ENCODE assay signal across 8 cellular contexts in genomic region chr5:151773979-151774378, GRCh38. TPM values are rescaled to one million over a fixed set of nuclear protein-coding genes. Genes with fewer than 3 reads are reported as not detected.
DNase-seq lines count a peak whose midpoint lies in the region; ATAC-seq and TF ChIP-seq lines count a peak whose summit lies in the region.

No MANE protein-coding gene starts in this region.

- H3K27ac ChIP-seq in ACC112 (ENCODE audit: low read depth, low read length) (0 out of 2 replicates have a peak overlapping the region, but pooled peaks have one; percentile 81), HUES6 (ENCODE audit: low read depth, low read length) (no peak overlapping the region), breast epithelium (peak overlapping the region; percentile 36 to 38)

- H2AFZ ChIP-seq in ACC112 (ENCODE audit: low read length, unreplicated experiment): no peak overlapping the region

- TF ChIP-seq CTCF in breast epithelium (IDR thresholded peaks at IDR 0.05) (no peak), mesothelial cell of epicardium (IDR thresholded peaks at IDR 0.05; ENCODE audit: unreplicated experiment) (no peak)

- no peaks in the 10 kb centered on the region for H3K27me3 ChIP-seq in ACC112 (ENCODE audit: insufficient read depth, low read length)
- no peaks in the 10 kb centered on the region for H3K27me3 ChIP-seq in HUES6 (ENCODE audit: control insufficient read depth, insufficient read depth, low read length)
- no peaks in the 10 kb centered on the region for H3K27me3 ChIP-seq in breast epithelium

- peaks cover 10% of the 10 kb centered on the region for H3K36me3 Mint-ChIP-seq in mesothelial cell of epicardium

- peaks cover 29% of the 10 kb centered on the region for H3K4me1 ChIP-seq in ACC112 (ENCODE audit: control insufficient read depth, insufficient read depth, low read length, unreplicated experiment)
- peaks cover 13% of the 10 kb centered on the region for H3K4me1 ChIP-seq in HUES6 (ENCODE audit: control insufficient read depth, insufficient read depth, low read length)
- H3K4me1 ChIP-seq in breast epithelium: peaks cover 3 to 16% of the 10 kb centered on the region in 2 donors

- peaks cover 77% of the 10 kb centered on the region for H3K79me2 ChIP-seq in ACC112 (ENCODE audit: control insufficient read depth, insufficient read depth, low read length, unreplicated experiment)

- H3K4me3 Mint-ChIP-seq in mesothelial cell of epicardium: peak overlapping the region; percentile 81

- H3K27ac Mint-ChIP-seq in mesothelial cell of epicardium: peak overlapping the region; percentile 10

- ATAC-seq in GM21423 (IDR thresholded peaks at IDR 0.05; ENCODE audit: unreplicated experiment): no peak

- DNase-seq in breast epithelium (ENCODE audit: low spot score in 2 of 2) (no peak), mesothelial cell of epicardium (ENCODE audit: low spot score in 2 of 2, unreplicated experiment in 2 of 2) (no peak), COLO668 (lab: John Stamatoyannopoulos, UW; ENCODE audit: unreplicated experiment) (no peak), NCI-H345 (lab: John Stamatoyannopoulos, UW) (no peak)
- no peak for DNase-seq in activated effector memory CD4-positive, alpha-beta T cell treated with anti-CD3 and anti-CD28 coated beads, Interleukin-2, amount 50 U/mL, for 16 hours

- H3K36me3 ChIP-seq in ACC112 (ENCODE audit: insufficient read depth, low read length): peaks cover 14% of the 10 kb centered on the region
- H3K36me3 ChIP-seq in HUES6 (ENCODE audit: control insufficient read depth, insufficient read depth, low read length): peaks cover 20% of the 10 kb centered on the region
- no peaks in the 10 kb centered on the region for H3K36me3 ChIP-seq in breast epithelium

- H3K9me3 Mint-ChIP-seq in mesothelial cell of epicardium: no peaks in the 10 kb centered on the region

- peaks cover 54% of the 10 kb centered on the region for H3K4me1 Mint-ChIP-seq in mesothelial cell of epicardium

- H3K9ac ChIP-seq in HUES6 (ENCODE audit: low read length): peak overlapping the region; percentile 52

- no peaks in the 10 kb centered on the region for H3K9me3 ChIP-seq in HUES6 (ENCODE audit: control insufficient read depth, insufficient read depth, low read depth, low read length)
- H3K9me3 ChIP-seq in breast epithelium: no peaks in the 10 kb centered on the region

- intact Hi-C loops in breast epithelium (cut with DNase I; ENCODE audit: low total_unique reads): no loop called here

- no peaks in the 10 kb centered on the region for H3K27me3 Mint-ChIP-seq in mesothelial cell of epicardium (ENCODE audit: low read depth)

- TF ChIP-seq POLR2A in breast epithelium (IDR thresholded peaks at IDR 0.05): no peak

- H3K4me3 ChIP-seq in ACC112 (ENCODE audit: low read depth, low read length) (peak overlapping the region; percentile 95), HUES6 (ENCODE audit: low read depth, low read length) (peak overlapping the region; percentile 88), breast epithelium (peak overlapping the region; percentile 65 to 92 (median 92))

RNA-seq across cellular contexts. Expression of gene G3BP1, which starts 2.2 kb away (rescaled TPM):
- total RNA-seq in breast epithelium (100 to 1,000 TPM in 2 of 3 donors, 10 to 100 TPM in 1; 98.6 to 128 (median 107) TPM), mesothelial cell of epicardium (211 to 224 TPM (median 223 TPM) in 3 replicates)

RNA-seq across cellular contexts. Expression of gene ATOX1, which starts 15.5 kb away (rescaled TPM):
- total RNA-seq in breast epithelium (100 to 1,000 TPM; 119 to 138 (median 120) TPM), mesothelial cell of epicardium (92.6 to 101 TPM (median 97.1 TPM) in 3 replicates)
